19 cellular contexts compared by ENCODE assay signal in genomic region chr13:79547821-79548220, GRCh38.
DNase-seq lines count a peak whose midpoint lies in the region; ATAC-seq and TF ChIP-seq lines count a peak whose summit lies in the region.
"Had no signal": no experiment of that assay in that cellular context is flagged by ENCODE, and none has a peak within 500 bp of the region (broad histone marks: within the 10 kb centered on the region; RNA-seq: fewer than 3 reads in every experiment).

No MANE protein-coding gene starts in this region.

- H3K27ac Mint-ChIP-seq in T-helper 17 cell (peak overlapping the region; percentile 65), glutamatergic neuron (ENCODE audit: unreplicated experiment) (no peak overlapping the region), progenitor cell of endocrine pancreas (peak overlapping the region; percentile 16)
- no peak overlapping the region for H3K27ac Mint-ChIP-seq in naive thymus-derived CD8-positive, alpha-beta T cell
- H3K27ac Mint-ChIP-seq: CD4-positive, CD25-positive, alpha-beta regulatory T cell had no signal

- DNase-seq in NCI-H2227 (lab: John Stamatoyannopoulos, UW; ENCODE audit: unreplicated experiment) = peak; percentile 4
- no peak for DNase-seq in T-helper 17 cell
- DNase-seq in glutamatergic neuron = no peak
- no peak for DNase-seq in progenitor cell of endocrine pancreas (ENCODE audit: low spot score, unreplicated experiment)
- DNase-seq in naive thymus-derived CD8-positive, alpha-beta T cell = no peak
- DNase-seq: CD4-positive, CD25-positive, alpha-beta regulatory T cell; EL; GF-D8; Kasumi-1; MG63; NCI-H1092 treated with DMSO at 0.1 percent for 48 hours; NCI-H1436 treated with DMSO at 0.1 percent for 48 hours; NCI-H1930; NCI-H446; NCI-H526; PC-3; Right ventricle myocardium superior had no signal

- no peak for TF ChIP-seq CTCF in glutamatergic neuron (IDR thresholded peaks at IDR 0.05; ENCODE audit: partially characterized antibody, unreplicated experiment)
- TF ChIP-seq CTCF in progenitor cell of endocrine pancreas (IDR thresholded peaks at IDR 0.05; ENCODE audit: unreplicated experiment) = no peak

- no peak for ATAC-seq in T-helper 17 cell
- ATAC-seq in GM21576 (IDR thresholded peaks at IDR 0.05; ENCODE audit: unreplicated experiment) = no peak
- ATAC-seq in naive thymus-derived CD8-positive, alpha-beta T cell = no peak
- no peak for ATAC-seq in HG03460 (IDR thresholded peaks at IDR 0.05; ENCODE audit: unreplicated experiment)
- ATAC-seq: PC-3 had no signal

- no peaks in the 10 kb centered on the region for H3K9me3 Mint-ChIP-seq in glutamatergic neuron (ENCODE audit: unreplicated experiment)
- H3K9me3 Mint-ChIP-seq in progenitor cell of endocrine pancreas (ENCODE audit: low read depth) = no peaks in the 10 kb centered on the region
- H3K9me3 Mint-ChIP-seq in naive thymus-derived CD8-positive, alpha-beta T cell = no peaks in the 10 kb centered on the region
- H3K9me3 Mint-ChIP-seq: CD4-positive, CD25-positive, alpha-beta regulatory T cell had no signal

- H3K36me3 Mint-ChIP-seq in T-helper 17 cell (ENCODE audit: low read depth) (no peaks in the 10 kb centered on the region), glutamatergic neuron (ENCODE audit: unreplicated experiment) (no peaks in the 10 kb centered on the region), progenitor cell of endocrine pancreas (ENCODE audit: insufficient read depth) (peaks cover 13% of the 10 kb centered on the region)
- H3K36me3 Mint-ChIP-seq in naive thymus-derived CD8-positive, alpha-beta T cell = no peaks in the 10 kb centered on the region

- no peaks in the 10 kb centered on the region for H3K9me3 ChIP-seq in T-helper 17 cell (ENCODE audit: control insufficient read depth, low read length, poor library complexity, severe bottlenecking)
- H3K9me3 ChIP-seq: MG63 had no signal

- H3K4me3 Mint-ChIP-seq in T-helper 17 cell (no peak overlapping the region), glutamatergic neuron (ENCODE audit: unreplicated experiment) (peak overlapping the region; percentile 18), progenitor cell of endocrine pancreas (ENCODE audit: low read depth) (no peak overlapping the region)
- no peak overlapping the region for H3K4me3 Mint-ChIP-seq in naive thymus-derived CD8-positive, alpha-beta T cell
- H3K4me3 Mint-ChIP-seq: CD4-positive, CD25-positive, alpha-beta regulatory T cell had no signal

- POLR2A ChIA-PET in naive thymus-derived CD8-positive, alpha-beta T cell (lab: Charles Lee) = no interaction called here

- H3K27me3 Mint-ChIP-seq in T-helper 17 cell (no peaks in the 10 kb centered on the region), glutamatergic neuron (ENCODE audit: unreplicated experiment) (no peaks in the 10 kb centered on the region), progenitor cell of endocrine pancreas (no peaks in the 10 kb centered on the region)
- peaks cover 0 to 1% (median 0%) of the 10 kb centered on the region in 5 donors for H3K27me3 Mint-ChIP-seq in naive thymus-derived CD8-positive, alpha-beta T cell
- H3K27me3 Mint-ChIP-seq: CD4-positive, CD25-positive, alpha-beta regulatory T cell had no signal

- no peaks in the 10 kb centered on the region for H3K4me1 Mint-ChIP-seq in T-helper 17 cell
- H3K4me1 Mint-ChIP-seq in glutamatergic neuron (ENCODE audit: low read depth, unreplicated experiment) = peaks cover 8% of the 10 kb centered on the region
- H3K4me1 Mint-ChIP-seq in progenitor cell of endocrine pancreas (ENCODE audit: low read depth) = peaks cover 37% of the 10 kb centered on the region
- H3K4me1 Mint-ChIP-seq in naive thymus-derived CD8-positive, alpha-beta T cell = no peaks in the 10 kb centered on the region
- H3K4me1 Mint-ChIP-seq: CD4-positive, CD25-positive, alpha-beta regulatory T cell had no signal

Comparison
In these comparisons a context has a peak if more than half of its experiments do, and no peak if none do; other contexts are left out.
1. H3K27ac Mint-ChIP-seq: peak in T-helper 17 cell (single experiment) and progenitor cell of endocrine pancreas (single experiment); none in glutamatergic neuron (single experiment) and naive thymus-derived CD8-positive, alpha-beta T cell (0 of 10).